In the genomic region with DNA sequence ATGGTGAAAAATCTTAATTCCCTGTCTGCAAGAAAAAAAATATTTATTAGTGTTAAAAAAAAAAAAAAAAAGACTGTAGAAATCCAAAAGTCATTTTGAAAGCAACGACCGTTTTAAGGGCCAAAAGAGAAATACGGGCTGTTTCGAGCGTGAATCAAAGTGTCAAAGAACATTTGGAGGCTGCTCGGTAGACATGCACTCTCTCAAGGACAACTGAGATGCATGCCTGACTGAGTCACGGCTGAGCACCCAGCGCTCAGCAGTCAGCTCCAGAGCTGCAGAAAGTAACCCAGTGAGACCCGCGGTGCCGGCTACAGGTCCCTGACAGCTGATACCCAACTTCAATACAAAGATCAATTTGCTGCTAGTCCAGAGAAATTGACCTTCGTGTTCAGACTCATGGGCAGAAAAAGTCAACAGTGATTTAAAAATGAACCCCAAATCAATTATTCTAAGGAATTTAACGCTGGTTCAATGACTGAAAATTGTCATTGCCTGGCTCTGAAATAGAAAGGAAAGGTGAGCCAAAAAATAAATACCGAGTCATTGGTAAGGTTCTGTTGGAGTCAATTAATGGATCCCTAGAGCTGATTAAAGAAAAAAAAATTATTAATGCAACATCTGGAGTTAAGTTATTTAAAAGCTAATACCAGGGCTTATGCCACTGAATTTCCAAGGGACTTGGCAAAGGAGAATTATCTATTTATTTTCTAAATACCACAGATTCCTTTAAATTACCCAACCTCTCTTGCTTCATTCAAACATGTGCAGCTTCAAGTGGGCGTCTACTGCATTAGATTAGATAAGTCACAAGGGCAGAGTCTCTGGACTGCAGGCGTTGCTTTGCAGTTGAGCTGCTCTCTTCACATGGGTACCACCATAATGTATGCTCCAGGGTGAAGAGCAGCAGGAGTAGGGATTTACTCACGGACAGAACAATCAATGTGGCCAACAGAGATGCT, we compare ENCODE assay signal across 11 cellular contexts.
A peak's percentile ranks its signal among the peaks of the same experiment; 100 is the strongest.
DNase-seq lines count a peak whose midpoint lies in the region; ATAC-seq and TF ChIP-seq lines count a peak whose summit lies in the region.
"Had no signal": no experiment of that assay in that cellular context is flagged by ENCODE, and none has a peak within 500 bp of the region (broad histone marks: within the 10 kb centered on the region; RNA-seq: fewer than 3 reads in every experiment).

No MANE protein-coding gene starts in this region.

- H3K36me3 Mint-ChIP-seq in Calu3 (ENCODE audit: insufficient read depth, unreplicated experiment) = peaks cover 4% of the 10 kb centered on the region

- intact Hi-C loops in Calu3 (cut with micrococcal nuclease; ENCODE audit: unreplicated experiment) (no loop called here), heart left ventricle (cut with DNase I) (no loop called here)

- TF ChIP-seq POLR2A in heart left ventricle (IDR thresholded peaks at IDR 0.05) = no peak

- H3K36me3 ChIP-seq in RWPE2 (ENCODE audit: low read depth) = no peaks in the 10 kb centered on the region
- H3K36me3 ChIP-seq in heart left ventricle = no peaks in the 10 kb centered on the region

- CTCF ChIA-PET in Calu3 (lab: Charles Lee) = interaction anchor here (0.5 to 0.7 kb wide), 3 partner anchors 25 to 48 kb away, joined by 3 to 4 read pairs (median 3); no protein-coding TSS in a partner anchor

- no peaks in the 10 kb centered on the region for H3K9me3 ChIP-seq in RWPE2 (ENCODE audit: severe bottlenecking)
- H3K9me3 ChIP-seq in heart left ventricle = no peaks in the 10 kb centered on the region

- peaks cover 17% of the 10 kb centered on the region for H3K4me1 ChIP-seq in RWPE2 (ENCODE audit: insufficient read depth, poor library complexity, severe bottlenecking)
- H3K4me1 ChIP-seq in heart left ventricle = peaks cover 0 to 27% (median 9%) of the 10 kb centered on the region in 12 donors
- H3K4me1 ChIP-seq: parathyroid adenoma had no signal

- peak; percentile 33 for DNase-seq in Calu3
- no peak for DNase-seq in RWPE2 (ENCODE audit: low spot score)
- peak in 2 of 5 donors; percentile 29 to 52 for DNase-seq in heart left ventricle
- peak; percentile 84 for DNase-seq in renal cortical epithelial cell (ENCODE audit: low read depth)
- no peak for DNase-seq in activated gamma-delta T cell treated with Interleukin-2 at 50 U/mL for 16 hours
- DNase-seq in stimulated activated naive CD8-positive, alpha-beta T cell treated with anti-CD3 and anti-CD28 coated beads, Interleukin-15, amount 100 ng/mL, for 72 hours = no peak
- DNase-seq in coronary artery (ENCODE audit: low spot score) = no peak
- DNase-seq: DND-41; stimulated activated naive B cell treated with anti-CD40 and anti-IgM and Interleukin-4, amounts not matched to agents 10 μg/mL and 1 μg/mL and 100 μg/mL, for 72 hours had no signal

- no peak for TF ChIP-seq CTCF in Calu3 (IDR thresholded peaks at IDR 0.05; ENCODE audit: unreplicated experiment)
- TF ChIP-seq CTCF in RWPE2 (IDR thresholded peaks at IDR 0.05; ENCODE audit: poor library complexity, severe bottlenecking) = no peak
- no peak for TF ChIP-seq CTCF in heart left ventricle (IDR thresholded peaks at IDR 0.05)
- TF ChIP-seq CTCF in coronary artery (IDR thresholded peaks at IDR 0.05) = no peak

- H3K27me3 ChIP-seq in RWPE2 (ENCODE audit: insufficient read depth, poor library complexity, severe bottlenecking) (no peaks in the 10 kb centered on the region), heart left ventricle (no peaks in the 10 kb centered on the region)

- ATAC-seq in RWPE2 (ENCODE audit: low read depth) (peak; percentile 76), heart left ventricle (peak in 3 of 4 donors; percentile 92 to 96 (median 92)), HG02885 (IDR thresholded peaks at IDR 0.05; ENCODE audit: poor library complexity, unreplicated experiment) (no peak)
- no peak for ATAC-seq in stimulated activated naive CD8-positive, alpha-beta T cell treated with anti-CD3 and anti-CD28 coated beads, Interleukin-15, amount 100 ng/mL, for 72 hours
- ATAC-seq: stimulated activated naive B cell treated with anti-CD40 and anti-IgM and Interleukin-4, amounts not matched to agents 10 μg/mL and 1 μg/mL and 100 μg/mL, for 72 hours had no signal

- peaks cover 8% of the 10 kb centered on the region for H3K4me1 Mint-ChIP-seq in Calu3 (ENCODE audit: low read depth, unreplicated experiment)
- peaks cover 10% of the 10 kb centered on the region for H3K4me1 Mint-ChIP-seq in stimulated activated naive CD8-positive, alpha-beta T cell treated with anti-CD3 and anti-CD28 coated beads, Interleukin-15, amount 100 ng/mL, for 72 hours

- WGBS in heart left ventricle, 4 donors = 64 to 67% (median 67%) methylated on average over 17 of the region's 17 CpGs

- H3K27me3 Mint-ChIP-seq in Calu3 (ENCODE audit: unreplicated experiment) = no peaks in the 10 kb centered on the region
- no peaks in the 10 kb centered on the region for H3K27me3 Mint-ChIP-seq in stimulated activated naive CD8-positive, alpha-beta T cell treated with anti-CD3 and anti-CD28 coated beads, Interleukin-15, amount 100 ng/mL, for 72 hours
- H3K27me3 Mint-ChIP-seq: stimulated activated naive B cell treated with anti-CD40 and anti-IgM and Interleukin-4, amounts not matched to agents 10 μg/mL and 1 μg/mL and 100 μg/mL, for 72 hours had no signal

- no peaks in the 10 kb centered on the region for H3K9me3 Mint-ChIP-seq in Calu3 (ENCODE audit: low read depth, unreplicated experiment)
- H3K9me3 Mint-ChIP-seq in stimulated activated naive CD8-positive, alpha-beta T cell treated with anti-CD3 and anti-CD28 coated beads, Interleukin-15, amount 100 ng/mL, for 72 hours = no peaks in the 10 kb centered on the region
- H3K9me3 Mint-ChIP-seq: stimulated activated naive B cell treated with anti-CD40 and anti-IgM and Interleukin-4, amounts not matched to agents 10 μg/mL and 1 μg/mL and 100 μg/mL, for 72 hours had no signal

- H3K4me3 ChIP-seq in RWPE2 (ENCODE audit: severe bottlenecking) (no peak overlapping the region), heart left ventricle (peak overlapping the region in 1 of 12 donors; percentile 13), coronary artery (no peak overlapping the region)

- H3K27ac ChIP-seq in RWPE2 (ENCODE audit: poor library complexity, severe bottlenecking) = no peak overlapping the region
- H3K27ac ChIP-seq in heart left ventricle = peak overlapping the region in 3 of 12 donors; percentile 39 to 52 (median 42)
- no peak overlapping the region for H3K27ac ChIP-seq in coronary artery
- H3K27ac ChIP-seq: parathyroid adenoma had no signal

- no peak overlapping the region for H3K27ac Mint-ChIP-seq in Calu3 (ENCODE audit: unreplicated experiment)
- no peak overlapping the region for H3K27ac Mint-ChIP-seq in stimulated activated naive CD8-positive, alpha-beta T cell treated with anti-CD3 and anti-CD28 coated beads, Interleukin-15, amount 100 ng/mL, for 72 hours
- H3K27ac Mint-ChIP-seq: stimulated activated naive B cell treated with anti-CD40 and anti-IgM and Interleukin-4, amounts not matched to agents 10 μg/mL and 1 μg/mL and 100 μg/mL, for 72 hours had no signal

- BruUV-seq in Calu3 (replicated peaks; lab: Mats Ljungman, UMichigan) = no TSS peak

- peak overlapping the region; percentile 51 for H3K4me3 Mint-ChIP-seq in Calu3 (ENCODE audit: low read depth, unreplicated experiment)
- H3K4me3 Mint-ChIP-seq in stimulated activated naive CD8-positive, alpha-beta T cell treated with anti-CD3 and anti-CD28 coated beads, Interleukin-15, amount 100 ng/mL, for 72 hours = no peak overlapping the region
- H3K4me3 Mint-ChIP-seq: stimulated activated naive B cell treated with anti-CD40 and anti-IgM and Interleukin-4, amounts not matched to agents 10 μg/mL and 1 μg/mL and 100 μg/mL, for 72 hours had no signal

Comparison
In these comparisons a context has a peak if more than half of its experiments do, and no peak if none do; other contexts are left out.
1. DNase-seq: peak in Calu3 (single experiment) and renal cortical epithelial cell (single experiment); none in RWPE2 (single experiment), activated gamma-delta T cell treated with Interleukin-2 at 50 U/mL for 16 hours (single experiment), stimulated activated naive CD8-positive, alpha-beta T cell treated with anti-CD3 and anti-CD28 coated beads, Interleukin-15, amount 100 ng/mL, for 72 hours (0 of 2) and coronary artery (single experiment).
2. ATAC-seq: peak in RWPE2 (single experiment) and heart left ventricle (3 of 4); none in HG02885 (single experiment) and stimulated activated naive CD8-positive, alpha-beta T cell treated with anti-CD3 and anti-CD28 coated beads, Interleukin-15, amount 100 ng/mL, for 72 hours (single experiment).